8 cellular contexts compared by ENCODE assay signal in genomic region chr3:49411550-49411967, GRCh38. TPM values are rescaled to one million over a fixed set of nuclear protein-coding genes. Genes with fewer than 3 reads are reported as not detected.
DNase-seq lines count a peak whose midpoint lies in the region; ATAC-seq and TF ChIP-seq lines count a peak whose summit lies in the region.

No MANE protein-coding gene starts in this region.

- intact Hi-C loops in right lobe of liver (cut with DNase I): no loop called here

- no peaks in the 10 kb centered on the region for H3K9me3 Mint-ChIP-seq in T-helper 2 cell treated with Interferon-gamma antibody and Interleukin-4, amounts not matched to agents 5 μg/mL and 100 μg/mL, for 36 hours
- H3K9me3 Mint-ChIP-seq in central memory CD8-positive, alpha-beta T cell: no peaks in the 10 kb centered on the region

- H3K27ac ChIP-seq in right lobe of liver: peak overlapping the region; percentile 83 to 96 (median 95)

- peaks cover 52% of the 10 kb centered on the region for H3K36me3 Mint-ChIP-seq in T-helper 2 cell treated with Interferon-gamma antibody and Interleukin-4, amounts not matched to agents 5 μg/mL and 100 μg/mL, for 36 hours (ENCODE audit: low read depth)
- peaks cover 25% of the 10 kb centered on the region for H3K36me3 Mint-ChIP-seq in central memory CD8-positive, alpha-beta T cell (ENCODE audit: insufficient read depth)

- WGBS in right lobe of liver (ENCODE audit: insufficient coverage, low coverage, low lambda C conversion rate, missing lambda C conversion rate): 0% methylated on average over 10 of the region's 56 CpGs

- ATAC-seq in HG03066 (IDR thresholded peaks at IDR 0.05; ENCODE audit: low read depth, unreplicated experiment) (peak; percentile 25), right lobe of liver (peak; percentile 10 to 36 (median 31))
- peak; percentile 5 for ATAC-seq in central memory CD8-positive, alpha-beta T cell (replicated peaks; ENCODE audit: extremely low read depth, poor library complexity, severe bottlenecking)

- peak in 1 of 4 donors; percentile 18 for TF ChIP-seq CTCF in right lobe of liver (IDR thresholded peaks at IDR 0.05)

- no peaks in the 10 kb centered on the region for H3K9me3 ChIP-seq in right lobe of liver

- H3K4me3 Mint-ChIP-seq in T-helper 2 cell treated with Interferon-gamma antibody and Interleukin-4, amounts not matched to agents 5 μg/mL and 100 μg/mL, for 36 hours: peak overlapping the region; percentile 91
- H3K4me3 Mint-ChIP-seq in central memory CD8-positive, alpha-beta T cell: peak overlapping the region; percentile 82

- peak overlapping the region; percentile 90 for H3K27ac Mint-ChIP-seq in T-helper 2 cell treated with Interferon-gamma antibody and Interleukin-4, amounts not matched to agents 5 μg/mL and 100 μg/mL, for 36 hours
- peak overlapping the region; percentile 75 for H3K27ac Mint-ChIP-seq in central memory CD8-positive, alpha-beta T cell (ENCODE audit: low read depth)

- peaks cover 48% of the 10 kb centered on the region for H3K4me1 Mint-ChIP-seq in T-helper 2 cell treated with Interferon-gamma antibody and Interleukin-4, amounts not matched to agents 5 μg/mL and 100 μg/mL, for 36 hours (ENCODE audit: low read depth)
- peaks cover 65% of the 10 kb centered on the region for H3K4me1 Mint-ChIP-seq in central memory CD8-positive, alpha-beta T cell

- no peak for TF ChIP-seq POLR2A in right lobe of liver (IDR thresholded peaks at IDR 0.05)

- peak overlapping the region; percentile 77 to 90 (median 86) for H3K4me3 ChIP-seq in right lobe of liver

- no peaks in the 10 kb centered on the region for H3K27me3 Mint-ChIP-seq in T-helper 2 cell treated with Interferon-gamma antibody and Interleukin-4, amounts not matched to agents 5 μg/mL and 100 μg/mL, for 36 hours (ENCODE audit: low read depth)
- H3K27me3 Mint-ChIP-seq in central memory CD8-positive, alpha-beta T cell: no peaks in the 10 kb centered on the region

- H3K27me3 ChIP-seq in right lobe of liver: no peaks in the 10 kb centered on the region

- peaks cover 0 to 10% (median 0%) of the 10 kb centered on the region in 4 donors for H3K36me3 ChIP-seq in right lobe of liver

- peaks cover 0 to 42% (median 7%) of the 10 kb centered on the region in 4 donors for H3K4me1 ChIP-seq in right lobe of liver

- peak; percentile 64 for DNase-seq in NK-92 treated with Interleukin-12 subunit alpha and Interleukin-12 subunit beta, amount 100 ng/mL, for 24 hours (lab: John Stamatoyannopoulos, UW)
- DNase-seq in NK-92 (lab: John Stamatoyannopoulos, UW; ENCODE audit: unreplicated experiment) (no peak), right lobe of liver (peak; percentile 72 to 79 (median 76)), NCI-H2196 treated with DMSO at 0.1 percent for 48 hours (lab: John Stamatoyannopoulos, UW; ENCODE audit: unreplicated experiment) (no peak)
- DNase-seq in T-helper 2 cell treated with Interferon-gamma antibody and Interleukin-4, amounts not matched to agents 5 μg/mL and 100 μg/mL, for 36 hours (ENCODE audit: low spot score): peak; percentile 70
- DNase-seq in central memory CD8-positive, alpha-beta T cell (ENCODE audit: low spot score in 2 of 2): peak in 1 of 2 donors; percentile 33
- DNase-seq in stimulated activated CD8-positive, alpha-beta memory T cell treated with anti-CD3 and anti-CD28 coated beads, Interleukin-15, amount 100 ng/mL, for 48 hours (ENCODE audit: low read depth in 2 of 2): peak; percentile 30 to 43

RNA-seq across cellular contexts. Expression of gene RHOA, which starts 0.2 kb away (rescaled TPM):
- total RNA-seq in right lobe of liver: 100 to 1,000 TPM; 142 to 251 (median 171) TPM

RNA-seq across cellular contexts. Expression of gene TCTA, which starts 0.7 kb away (rescaled TPM):
- 10 to 100 TPM; 15.9 to 26.0 (median 19.4) TPM for total RNA-seq in right lobe of liver

RNA-seq across cellular contexts. Expression of gene AMT, which starts 10.7 kb away (rescaled TPM):
- total RNA-seq in right lobe of liver: 10 to 100 TPM in 5 of 6 experiments, 1 to 10 TPM in 1; 8.4 to 52.0 (median 31.3) TPM

RNA-seq across cellular contexts. Expression of gene NICN1, which starts 17.6 kb away (rescaled TPM):
- total RNA-seq in right lobe of liver: 10 to 100 TPM in 2 of 6 experiments, 1 to 10 TPM in 4; 2.2 to 13.1 (median 8.3) TPM

RNA-seq across cellular contexts. Expression of gene GPX1, which starts 53.4 kb away (rescaled TPM):
- 100 to 1,000 TPM; 127 to 455 (median 278) TPM for total RNA-seq in right lobe of liver

Comparison
In these comparisons a context has a peak if more than half of its experiments do, and no peak if none do; other contexts are left out.
1. DNase-seq: peak in NK-92 treated with Interleukin-12 subunit alpha and Interleukin-12 subunit beta, amount 100 ng/mL, for 24 hours (single experiment), T-helper 2 cell treated with Interferon-gamma antibody and Interleukin-4, amounts not matched to agents 5 μg/mL and 100 μg/mL, for 36 hours (single experiment), right lobe of liver (3 of 3) and stimulated activated CD8-positive, alpha-beta memory T cell treated with anti-CD3 and anti-CD28 coated beads, Interleukin-15, amount 100 ng/mL, for 48 hours (2 of 2); none in NK-92 (single experiment) and NCI-H2196 treated with DMSO at 0.1 percent for 48 hours (single experiment).
2. Peak in every context shown above with its lines, with median percentiles within 50 percentile points of each other: ATAC-seq.